In genomic region chr4:70505152-70505748, GRCh38 we compare ENCODE assay signal across 8 cellular contexts. TPM values are rescaled to one million over a fixed set of nuclear protein-coding genes. Genes with fewer than 3 reads are reported as not detected.
DNase-seq lines count a peak whose midpoint lies in the region; ATAC-seq and TF ChIP-seq lines count a peak whose summit lies in the region.

No MANE protein-coding gene starts in this region.

- H3K27me3 ChIP-seq in SK-N-SH (ENCODE audit: insufficient read depth), result no peaks in the 10 kb centered on the region; the same call in 1 of the 2 replicates
- H3K27me3 ChIP-seq in right atrium auricular region, result no peaks in the 10 kb centered on the region
- H3K27me3 ChIP-seq in gastrocnemius medialis, result no peaks in the 10 kb centered on the region

- H2AFZ ChIP-seq in SK-N-SH (ENCODE audit: low read depth), result no peak overlapping the region

- TF ChIP-seq EP300 in SK-N-SH (IDR thresholded peaks at IDR 0.05; ENCODE audit: borderline replicate concordance in 1 of 2, low read depth in 1 of 2, low read length in 1 of 2), result no peak

- intact Hi-C loops in gastrocnemius medialis (cut with DNase I; ENCODE audit: low total_unique reads), result no loop called here

- H3K79me2 ChIP-seq in SK-N-SH (ENCODE audit: insufficient read depth), result no peaks in the 10 kb centered on the region

- no peaks in the 10 kb centered on the region for H3K9me3 ChIP-seq in SK-N-SH
- no peaks in the 10 kb centered on the region for H3K9me3 ChIP-seq in right atrium auricular region
- H3K9me3 ChIP-seq in gastrocnemius medialis, result no peaks in the 10 kb centered on the region

- H3K36me3 Mint-ChIP-seq in activated naive CD8-positive, alpha-beta T cell treated with anti-CD3 and anti-CD28 coated beads, Interleukin-2, amount 50 U/mL, for 24 hours (ENCODE audit: low read depth), result no peaks in the 10 kb centered on the region

- TF ChIP-seq RAD21 in SK-N-SH (IDR thresholded peaks at IDR 0.05; ENCODE audit: low read length), result peak; percentile 80

- H4K20me1 ChIP-seq in SK-N-SH (ENCODE audit: insufficient read depth), result no peaks in the 10 kb centered on the region

- no peak overlapping the region for H3K27ac Mint-ChIP-seq in activated naive CD8-positive, alpha-beta T cell treated with anti-CD3 and anti-CD28 coated beads, Interleukin-2, amount 50 U/mL, for 24 hours

- no peak overlapping the region for H3K4me3 Mint-ChIP-seq in activated naive CD8-positive, alpha-beta T cell treated with anti-CD3 and anti-CD28 coated beads, Interleukin-2, amount 50 U/mL, for 24 hours

- WGBS in SK-N-SH (ENCODE audit: low lambda C conversion rate), result under 1% methylated on average over 7 of the region's 7 CpGs

- H3K4me1 ChIP-seq in SK-N-SH (ENCODE audit: control insufficient read depth in 1 of 2, insufficient read depth in 2 of 2, low read depth in 1 of 2, low read length in 1 of 2) (no peaks in the 10 kb centered on the region), right atrium auricular region (no peaks in the 10 kb centered on the region), gastrocnemius medialis (no peaks in the 10 kb centered on the region)

- CTCF ChIA-PET in SK-N-SH (lab: Yijun Ruan, JAX), result interaction anchor here (0.6 to 1.6 kb wide), 9 partner anchors 11 to 857 kb away, joined by 3 to 9 read pairs (median 3); no protein-coding TSS in a partner anchor

- no peaks in the 10 kb centered on the region for H3F3A ChIP-seq in SK-N-SH (replicated peaks; ENCODE audit: insufficient read depth)

- POLR2A ChIA-PET in SK-N-SH (lab: Yijun Ruan, JAX), result no interaction called here

- H3K27ac ChIP-seq in SK-N-SH (ENCODE audit: low read depth in 2 of 2, low read length in 1 of 2), result no peak overlapping the region
- no peak overlapping the region for H3K27ac ChIP-seq in right atrium auricular region
- no peak overlapping the region for H3K27ac ChIP-seq in gastrocnemius medialis

- H3K36me3 ChIP-seq in SK-N-SH (replicated peaks in 1 of 2; ENCODE audit: control insufficient read depth in 1 of 2, insufficient read depth in 2 of 2, low read length in 1 of 2) (no peaks in the 10 kb centered on the region), right atrium auricular region (no peaks in the 10 kb centered on the region), gastrocnemius medialis (no peaks in the 10 kb centered on the region)

- TF ChIP-seq POLR2A in gastrocnemius medialis (IDR thresholded peaks at IDR 0.05), result no peak

- peak; percentile 19 for DNase-seq in G401 (ENCODE audit: low spot score)
- DNase-seq in HK-2 (ENCODE audit: unreplicated experiment), result peak; percentile 44
- peak; percentile 43 for DNase-seq in SK-N-SH
- peak; percentile 60 for DNase-seq in activated naive CD8-positive, alpha-beta T cell treated with anti-CD3 and anti-CD28 coated beads, Interleukin-2, amount 50 U/mL, for 24 hours
- DNase-seq in right atrium auricular region (ENCODE audit: low spot score), result no peak
- peak in 1 of 2 donors; percentile 15 for DNase-seq in gastrocnemius medialis
- DNase-seq in amniotic stem cell (lab: John Stamatoyannopoulos, UW), result no peak

- no peaks in the 10 kb centered on the region for H3K27me3 Mint-ChIP-seq in activated naive CD8-positive, alpha-beta T cell treated with anti-CD3 and anti-CD28 coated beads, Interleukin-2, amount 50 U/mL, for 24 hours

- H3K9me2 ChIP-seq in SK-N-SH, result no peaks in the 10 kb centered on the region

- TF ChIP-seq CTCF in SK-N-SH (IDR thresholded peaks at IDR 0.05) (peak; percentile 89), right atrium auricular region (IDR thresholded peaks at IDR 0.05) (peak; percentile 63 to 83), gastrocnemius medialis (IDR thresholded peaks at IDR 0.05 in 4 of 5, conservative IDR thresholded peaks at IDR 0.05 in 1 of 5) (peak in 4 of 5 experiments; percentile 30 to 67 (median 47))

- H3K9me3 Mint-ChIP-seq in activated naive CD8-positive, alpha-beta T cell treated with anti-CD3 and anti-CD28 coated beads, Interleukin-2, amount 50 U/mL, for 24 hours, result no peaks in the 10 kb centered on the region

- no peak overlapping the region for H3K9ac ChIP-seq in SK-N-SH

- no peaks in the 10 kb centered on the region for H3K4me1 Mint-ChIP-seq in activated naive CD8-positive, alpha-beta T cell treated with anti-CD3 and anti-CD28 coated beads, Interleukin-2, amount 50 U/mL, for 24 hours

- H3K4me2 ChIP-seq in SK-N-SH, result no peak overlapping the region

- peak; percentile 92 for ATAC-seq in GM21381 (IDR thresholded peaks at IDR 0.05; ENCODE audit: unreplicated experiment)
- ATAC-seq in activated naive CD8-positive, alpha-beta T cell treated with anti-CD3 and anti-CD28 coated beads, Interleukin-2, amount 50 U/mL, for 24 hours, result peak; percentile 61
- no peak for ATAC-seq in gastrocnemius medialis

- in situ Hi-C loops in G401 (cut with HindIII; ENCODE audit: low sequenced_read_pairs), result no loop called here
- in situ Hi-C loops in gastrocnemius medialis (cut with MboI; ENCODE audit: low sequenced_read_pairs in 4 of 4), result no loop called here

- H3K4me3 ChIP-seq in SK-N-SH (ENCODE audit: low read depth in 2 of 2, low read length in 1 of 2) (no peak overlapping the region; a peak in 1 of 4 replicates), right atrium auricular region (no peak overlapping the region), gastrocnemius medialis (no peak overlapping the region)

TF ChIP-seq in SK-N-SH, 30 proteins besides CTCF, POLR2A, EP300 and RAD21:
- TF ChIP-seq, protein P1, sequence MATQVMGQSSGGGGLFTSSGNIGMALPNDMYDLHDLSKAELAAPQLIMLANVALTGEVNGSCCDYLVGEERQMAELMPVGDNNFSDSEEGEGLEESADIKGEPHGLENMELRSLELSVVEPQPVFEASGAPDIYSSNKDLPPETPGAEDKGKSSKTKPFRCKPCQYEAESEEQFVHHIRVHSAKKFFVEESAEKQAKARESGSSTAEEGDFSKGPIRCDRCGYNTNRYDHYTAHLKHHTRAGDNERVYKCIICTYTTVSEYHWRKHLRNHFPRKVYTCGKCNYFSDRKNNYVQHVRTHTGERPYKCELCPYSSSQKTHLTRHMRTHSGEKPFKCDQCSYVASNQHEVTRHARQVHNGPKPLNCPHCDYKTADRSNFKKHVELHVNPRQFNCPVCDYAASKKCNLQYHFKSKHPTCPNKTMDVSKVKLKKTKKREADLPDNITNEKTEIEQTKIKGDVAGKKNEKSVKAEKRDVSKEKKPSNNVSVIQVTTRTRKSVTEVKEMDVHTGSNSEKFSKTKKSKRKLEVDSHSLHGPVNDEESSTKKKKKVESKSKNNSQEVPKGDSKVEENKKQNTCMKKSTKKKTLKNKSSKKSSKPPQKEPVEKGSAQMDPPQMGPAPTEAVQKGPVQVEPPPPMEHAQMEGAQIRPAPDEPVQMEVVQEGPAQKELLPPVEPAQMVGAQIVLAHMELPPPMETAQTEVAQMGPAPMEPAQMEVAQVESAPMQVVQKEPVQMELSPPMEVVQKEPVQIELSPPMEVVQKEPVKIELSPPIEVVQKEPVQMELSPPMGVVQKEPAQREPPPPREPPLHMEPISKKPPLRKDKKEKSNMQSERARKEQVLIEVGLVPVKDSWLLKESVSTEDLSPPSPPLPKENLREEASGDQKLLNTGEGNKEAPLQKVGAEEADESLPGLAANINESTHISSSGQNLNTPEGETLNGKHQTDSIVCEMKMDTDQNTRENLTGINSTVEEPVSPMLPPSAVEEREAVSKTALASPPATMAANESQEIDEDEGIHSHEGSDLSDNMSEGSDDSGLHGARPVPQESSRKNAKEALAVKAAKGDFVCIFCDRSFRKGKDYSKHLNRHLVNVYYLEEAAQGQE (IDR thresholded peaks at IDR 0.05; ENCODE audit: low read depth, low read length), result no peak
- TF ChIP-seq USF2 (IDR thresholded peaks at IDR 0.05; ENCODE audit: borderline replicate concordance, low read depth, low read length) (no peak), YY1 (IDR thresholded peaks at IDR 0.05; ENCODE audit: low read depth) (no peak), SMC3 (IDR thresholded peaks at IDR 0.05; ENCODE audit: low read depth, low read length) (peak; percentile 76), TCF12 (IDR thresholded peaks at IDR 0.05) (no peak)
TF ChIP-seq in SK-N-SH: peak in this region for 1.

RNA-seq across cellular contexts. Expression of gene AMTN, which starts 13.1 kb away (rescaled TPM):
- not detected in 2 replicates for total RNA-seq in G401 (2014; rRNA removed; shearing (Covaris generic))
- not detected in 2 replicates for polyA plus RNA-seq in SK-N-SH (2012; rRNA removed)
- not detected in 2 replicates for polyA plus RNA-seq in SK-N-SH (2012; cell fraction: cytosol; rRNA removed)
- polyA plus RNA-seq in SK-N-SH (2012; cell fraction: nucleus; rRNA removed), result not detected in 2 replicates
- total RNA-seq in right atrium auricular region (not detected), gastrocnemius medialis (not detected)

RNA-seq across cellular contexts. Expression of gene MUC7, which starts 33.3 kb away (rescaled TPM):
- not detected in 2 replicates for total RNA-seq in G401 (2014; rRNA removed; shearing (Covaris generic))
- polyA plus RNA-seq in SK-N-SH (2012; rRNA removed), result not detected in 2 replicates
- polyA plus RNA-seq in SK-N-SH (2012; cell fraction: cytosol; rRNA removed), result not detected in 2 replicates
- polyA plus RNA-seq in SK-N-SH (2012; cell fraction: nucleus; rRNA removed), result not detected in 2 replicates
- not detected for total RNA-seq in right atrium auricular region
- total RNA-seq in gastrocnemius medialis, result not detected

Comparison
In these comparisons a context has a peak if more than half of its experiments do, and no peak if none do; other contexts are left out.
1. DNase-seq: peak in G401 (single experiment), HK-2 (single experiment), SK-N-SH (single experiment) and activated naive CD8-positive, alpha-beta T cell treated with anti-CD3 and anti-CD28 coated beads, Interleukin-2, amount 50 U/mL, for 24 hours (single experiment); none in right atrium auricular region (single experiment) and amniotic stem cell (single experiment).
2. ATAC-seq: peak in GM21381 (single experiment) and activated naive CD8-positive, alpha-beta T cell treated with anti-CD3 and anti-CD28 coated beads, Interleukin-2, amount 50 U/mL, for 24 hours (single experiment); none in gastrocnemius medialis (0 of 2).
3. Peak in every context shown above with its lines, with median percentiles within 50 percentile points of each other: CTCF ChIP-seq.